Comparison of ENCODE assay signal across 10 cellular contexts in genomic region chr19:44260695-44261446, GRCh38. TPM values are rescaled to one million over a fixed set of nuclear protein-coding genes. Genes with fewer than 3 reads are reported as not detected.
DNase-seq lines count a peak whose midpoint lies in the region; ATAC-seq and TF ChIP-seq lines count a peak whose summit lies in the region.
"Had no signal": no experiment of that assay in that cellular context is flagged by ENCODE, and none has a peak within 500 bp of the region (broad histone marks: within the 10 kb centered on the region; RNA-seq: fewer than 3 reads in every experiment).

No MANE protein-coding gene starts in this region.

- no peak overlapping the region for H3K27ac ChIP-seq in DND-41 (ENCODE audit: low read length)
- no peak overlapping the region for H3K27ac ChIP-seq in MM.1S (ENCODE audit: low read length)
- no peak overlapping the region for H3K27ac ChIP-seq in osteoblast (ENCODE audit: low read depth, low read length)

- H3K4me2 ChIP-seq in DND-41 (ENCODE audit: insufficient read depth, low read length) (peak overlapping the region; percentile 75; the same call in 1 of the 2 replicates), MM.1S (ENCODE audit: low read depth, low read length) (peak overlapping the region; percentile 61; the same call in 1 of the 2 replicates), osteoblast (ENCODE audit: insufficient read depth, low read length) (peak overlapping the region; percentile 83)

- DNase-seq in DND-41 (no peak), MM.1S (no peak), endothelial cell (ENCODE audit: low spot score) (no peak), osteoblast (ENCODE audit: insufficient read length, low spot score, missing footprints) (no peak), C1 segment of cervical spinal cord (lab: John Stamatoyannopoulos, UW) (no peak), epidermal melanocyte (ENCODE audit: insufficient read length, low spot score) (no peak)
- DNase-seq: activated CD4-positive, CD25-positive, alpha-beta regulatory T cell; erythroblast; NCI-H1694 treated with DMSO at 0.1 percent for 48 hours had no signal

- no peaks in the 10 kb centered on the region for H3K9me3 Mint-ChIP-seq in endothelial cell (ENCODE audit: unreplicated experiment)

- peak overlapping the region; percentile 90 for H3K4me3 Mint-ChIP-seq in endothelial cell (ENCODE audit: unreplicated experiment)

- no peaks in the 10 kb centered on the region for H3F3A ChIP-seq in MM.1S (ENCODE audit: insufficient read depth, low read length)

- H3K9me3 ChIP-seq in DND-41 (ENCODE audit: insufficient read depth, low read length, severe bottlenecking) (peaks cover 12% of the 10 kb centered on the region), MM.1S (replicated peaks; ENCODE audit: insufficient read depth, low read length) (no peaks in the 10 kb centered on the region), osteoblast (ENCODE audit: low read depth, low read length) (no peaks in the 10 kb centered on the region)

- no peaks in the 10 kb centered on the region for H3K36me3 ChIP-seq in DND-41 (ENCODE audit: insufficient read depth, low read length)
- no peaks in the 10 kb centered on the region for H3K36me3 ChIP-seq in MM.1S (replicated peaks; ENCODE audit: insufficient read depth, low read length)
- H3K36me3 ChIP-seq in osteoblast (ENCODE audit: insufficient read depth, low read length): no peaks in the 10 kb centered on the region

- no peak overlapping the region for H3K9ac ChIP-seq in DND-41 (ENCODE audit: low read depth, low read length)
- H3K9ac ChIP-seq in MM.1S (ENCODE audit: low read length): no peak overlapping the region; the same call in 1 of the 2 replicates

- H3K27me3 ChIP-seq in DND-41 (ENCODE audit: insufficient read depth, low read length, poor library complexity) (no peaks in the 10 kb centered on the region), MM.1S (replicated peaks; ENCODE audit: insufficient read depth, low read length) (no peaks in the 10 kb centered on the region), osteoblast (ENCODE audit: insufficient read depth, low read length) (no peaks in the 10 kb centered on the region)

- H3K36me3 Mint-ChIP-seq in endothelial cell (ENCODE audit: low read depth, unreplicated experiment): peaks cover 15% of the 10 kb centered on the region

- peaks cover 20% of the 10 kb centered on the region for H3K4me1 ChIP-seq in DND-41 (ENCODE audit: insufficient read depth, low read length)
- H3K4me1 ChIP-seq in MM.1S (ENCODE audit: low read length): no peaks in the 10 kb centered on the region
- H3K4me1 ChIP-seq in osteoblast (ENCODE audit: insufficient read depth, low read length): peaks cover 7% of the 10 kb centered on the region

- no peak overlapping the region for H3K27ac Mint-ChIP-seq in endothelial cell (ENCODE audit: unreplicated experiment)

- H3K4me3 ChIP-seq in DND-41 (ENCODE audit: low read depth in 1 of 2, low read length in 2 of 2) (peak overlapping the region in 1 of 2 experiments; percentile 75; a peak in 2 of 4 replicates), MM.1S (ENCODE audit: low read length) (peak overlapping the region; percentile 61), osteoblast (ENCODE audit: insufficient read depth, low read length) (no peak overlapping the region)

- peak overlapping the region; percentile 82; the same call in 1 of the 2 replicates for H2AFZ ChIP-seq in DND-41 (ENCODE audit: low read depth, low read length)
- H2AFZ ChIP-seq in MM.1S (ENCODE audit: low read length): peak overlapping the region; percentile 63; the same call in 1 of the 2 replicates
- peak overlapping the region; percentile 91 for H2AFZ ChIP-seq in osteoblast (ENCODE audit: low read length)

- TF ChIP-seq CTCF in DND-41 (IDR thresholded peaks at IDR 0.05; ENCODE audit: borderline replicate concordance, extremely low read depth, low read length, poor library complexity, severe bottlenecking) (no peak), MM.1S (IDR thresholded peaks at IDR 0.05; ENCODE audit: low read length) (no peak), endothelial cell (IDR thresholded peaks at IDR 0.05; ENCODE audit: unreplicated experiment) (no peak), osteoblast (IDR thresholded peaks at IDR 0.05; ENCODE audit: extremely low read depth, low read depth, low read length) (no peak)

- ATAC-seq in DND-41 (ENCODE audit: insufficient read depth, low read depth) (no peak), HG02884 (IDR thresholded peaks at IDR 0.05; ENCODE audit: unreplicated experiment) (no peak)

- H3K9me2 ChIP-seq in MM.1S (replicated peaks; ENCODE audit: insufficient read depth, low read length): no peaks in the 10 kb centered on the region

- H3K27me3 Mint-ChIP-seq in endothelial cell (ENCODE audit: unreplicated experiment): no peaks in the 10 kb centered on the region

- peaks cover 6% of the 10 kb centered on the region for H3K4me1 Mint-ChIP-seq in endothelial cell (ENCODE audit: unreplicated experiment)

- H4K20me1 ChIP-seq in DND-41 (ENCODE audit: insufficient read depth, low read length): no peaks in the 10 kb centered on the region
- no peaks in the 10 kb centered on the region for H4K20me1 ChIP-seq in MM.1S (ENCODE audit: insufficient read depth, low read length)
- H4K20me1 ChIP-seq in osteoblast (ENCODE audit: insufficient read depth, low read length): no peaks in the 10 kb centered on the region

- H3K79me2 ChIP-seq in DND-41 (ENCODE audit: insufficient read depth, low read length): no peaks in the 10 kb centered on the region
- H3K79me2 ChIP-seq in MM.1S (ENCODE audit: low read length): no peaks in the 10 kb centered on the region
- H3K79me2 ChIP-seq in osteoblast (ENCODE audit: insufficient read depth, low read length): no peaks in the 10 kb centered on the region

RNA-seq across cellular contexts. Expression of gene ZNF233, which starts 1.2 kb away (rescaled TPM):
- total RNA-seq in endothelial cell (ENCODE audit: unreplicated experiment) (5.5 TPM), osteoblast (0.29 and 0.36 TPM in 2 replicates)

RNA-seq across cellular contexts. Expression of gene ZNF235, which starts 44.0 kb away (rescaled TPM):
- total RNA-seq in endothelial cell (ENCODE audit: unreplicated experiment): 14.9 TPM
- 4.0 and 5.6 TPM in 2 replicates for total RNA-seq in osteoblast

RNA-seq across cellular contexts. Expression of gene ZNF227, which starts 48.5 kb away (rescaled TPM):
- total RNA-seq in endothelial cell (ENCODE audit: unreplicated experiment): 29.3 TPM
- total RNA-seq in osteoblast: 20.6 and 21.5 TPM in 2 replicates
